19 cellular contexts compared by ENCODE assay signal in the genomic region with DNA sequence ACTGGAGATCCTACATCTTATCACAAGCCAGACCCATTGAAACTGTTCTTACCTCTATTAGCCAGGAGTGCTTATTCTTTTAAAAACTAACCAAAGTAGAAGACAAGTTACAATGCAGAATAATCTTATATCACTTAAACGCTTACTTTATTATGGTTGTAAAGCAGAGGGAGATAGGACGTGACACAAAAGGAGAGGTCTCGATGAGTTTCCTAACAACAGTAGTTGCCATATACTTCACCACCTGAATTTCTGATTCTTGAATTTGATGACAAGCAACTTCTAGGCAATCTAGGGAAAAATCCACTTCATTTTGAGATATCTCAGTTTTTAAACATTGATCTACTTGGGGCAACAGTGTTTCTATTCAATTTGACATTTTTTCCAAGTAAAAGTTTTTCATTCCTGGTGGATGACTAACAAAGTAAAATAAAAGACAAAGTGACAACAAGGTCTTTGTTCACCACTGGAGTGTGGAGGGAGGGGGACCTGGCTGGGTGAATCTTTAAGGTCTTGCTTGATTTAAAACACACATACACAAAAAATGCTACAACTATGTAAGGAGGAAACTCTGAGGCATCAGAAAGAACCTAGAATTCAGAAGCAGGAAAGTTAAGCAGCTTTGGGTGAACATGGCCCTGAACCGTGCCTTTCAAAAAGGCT.
DNase-seq lines count a peak whose midpoint lies in the region; ATAC-seq, FAIRE-seq and TF ChIP-seq lines count a peak whose summit lies in the region.
"Had no signal": no experiment of that assay in that cellular context is flagged by ENCODE, and none has a peak within 500 bp of the region (broad histone marks: within the 10 kb centered on the region; RNA-seq: fewer than 3 reads in every experiment).

No MANE protein-coding gene starts in this region.

- ATAC-seq in SK-N-SH treated with all-trans-retinoic acid at 6 μM for 48 hours (no peak), gastrocnemius medialis (no peak)
- ATAC-seq: T-helper 17 cell had no signal

- intact Hi-C loops in gastrocnemius medialis (cut with DNase I; ENCODE audit: low total_unique reads): no loop called here

- FAIRE-seq in astrocyte (lab: Jason Lieb, UNC) (peak; percentile 73), urothelium cell line (lab: Jason Lieb, UNC) (no peak)
- FAIRE-seq: RCC 7860 had no signal

- H3K79me2 ChIP-seq in SK-N-SH (ENCODE audit: insufficient read depth): no peaks in the 10 kb centered on the region
- no peaks in the 10 kb centered on the region for H3K79me2 ChIP-seq in astrocyte (ENCODE audit: insufficient read depth, low read length)

- H3K4me1 ChIP-seq in SK-N-SH (ENCODE audit: control insufficient read depth in 1 of 2, insufficient read depth in 2 of 2, low read depth in 1 of 2, low read length in 1 of 2) (peaks cover 0 to 6% of the 10 kb centered on the region in 2 experiments; a peak in 1 of 4 replicates), astrocyte (ENCODE audit: insufficient read depth, low read length) (peaks cover 15% of the 10 kb centered on the region), gastrocnemius medialis (peaks cover 5 to 7% of the 10 kb centered on the region in 2 donors)

- no peak for TF ChIP-seq POLR2A in gastrocnemius medialis (IDR thresholded peaks at IDR 0.05)

- peak overlapping the region; percentile 70 for H3K27ac Mint-ChIP-seq in astrocyte (ENCODE audit: unreplicated experiment)
- H3K27ac Mint-ChIP-seq: activated naive CD8-positive, alpha-beta T cell; neural progenitor cell; T-helper 17 cell had no signal

- POLR2A ChIA-PET in SK-N-SH (lab: Yijun Ruan, JAX): no interaction called here

- DNase-seq in SK-N-SH (no peak), astrocyte (ENCODE audit: low read depth) (peak; percentile 75), iris pigment epithelial cell (ENCODE audit: low read depth) (peak; percentile 35), urothelium cell line (ENCODE audit: low spot score) (peak; percentile 66), SK-N-DZ (ENCODE audit: low spot score) (no peak), gastrocnemius medialis (no peak)
- DNase-seq in activated naive CD4-positive, alpha-beta T cell (lab: John Stamatoyannopoulos, UW): no peak
- DNase-seq: NCI-H1694 treated with DMSO at 0.1 percent for 48 hours; NCI-H526; stimulated activated CD4-positive, alpha-beta T cell treated with anti-CD3 and anti-CD28 coated beads, Interleukin-4, amount 100 ng/mL, for 1 hour; T-helper 17 cell; transverse colon had no signal

- no peaks in the 10 kb centered on the region for H3K27me3 Mint-ChIP-seq in astrocyte (ENCODE audit: low read depth, unreplicated experiment)
- H3K27me3 Mint-ChIP-seq: activated naive CD8-positive, alpha-beta T cell; T-helper 17 cell had no signal

- no peak for TF ChIP-seq EP300 in SK-N-SH (IDR thresholded peaks at IDR 0.05; ENCODE audit: borderline replicate concordance in 1 of 2, low read depth in 1 of 2, low read length in 1 of 2)

- TF ChIP-seq RAD21 in SK-N-SH (IDR thresholded peaks at IDR 0.05; ENCODE audit: low read length): no peak

- CTCF ChIA-PET in SK-N-SH (lab: Yijun Ruan, JAX): no interaction called here

- H3K4me3 Mint-ChIP-seq in astrocyte (ENCODE audit: unreplicated experiment): no peak overlapping the region
- H3K4me3 Mint-ChIP-seq: activated naive CD8-positive, alpha-beta T cell; neural progenitor cell; T-helper 17 cell had no signal

- H3K36me3 Mint-ChIP-seq in astrocyte (ENCODE audit: low read depth, unreplicated experiment): no peaks in the 10 kb centered on the region

- no peaks in the 10 kb centered on the region for H3K9me3 Mint-ChIP-seq in astrocyte (ENCODE audit: unreplicated experiment)
- H3K9me3 Mint-ChIP-seq: neural progenitor cell had no signal

- no peak overlapping the region for H3K4me3 ChIP-seq in SK-N-SH (ENCODE audit: low read depth in 2 of 2, low read length in 1 of 2)
- H3K4me3 ChIP-seq in astrocyte (ENCODE audit: insufficient read depth, low read depth, low read length): no peak overlapping the region
- no peak overlapping the region for H3K4me3 ChIP-seq in gastrocnemius medialis
- H3K4me3 ChIP-seq: neural progenitor cell, right atrium auricular region, transverse colon had no signal

- H3K9ac ChIP-seq in SK-N-SH: no peak overlapping the region
- peak overlapping the region; percentile 47 for H3K9ac ChIP-seq in astrocyte (ENCODE audit: low read length)
- H3K9ac ChIP-seq: KMS-11, neural progenitor cell had no signal

- 30% methylated on average over 4 of the region's 4 CpGs for WGBS in SK-N-SH (ENCODE audit: low lambda C conversion rate)

- TF ChIP-seq CTCF in SK-N-SH (IDR thresholded peaks at IDR 0.05): no peak
- TF ChIP-seq CTCF in astrocyte (IDR thresholded peaks at IDR 0.05; ENCODE audit: insufficient read depth, low read depth, low read length): no peak
- no peak for TF ChIP-seq CTCF in gastrocnemius medialis (IDR thresholded peaks at IDR 0.05 in 4 of 5, conservative IDR thresholded peaks at IDR 0.05 in 1 of 5)

- H2AFZ ChIP-seq in SK-N-SH (ENCODE audit: low read depth) (no peak overlapping the region), astrocyte (ENCODE audit: low read depth, low read length) (no peak overlapping the region)
- H2AFZ ChIP-seq: neural progenitor cell had no signal

- in situ Hi-C loops in gastrocnemius medialis (cut with MboI; ENCODE audit: low sequenced_read_pairs in 4 of 4): no loop called here

- no peaks in the 10 kb centered on the region for H3K9me2 ChIP-seq in SK-N-SH

- H3K27ac ChIP-seq in SK-N-SH (ENCODE audit: low read depth in 2 of 2, low read length in 1 of 2) (no peak overlapping the region), astrocyte (ENCODE audit: low read depth, low read length) (peak overlapping the region; percentile 37), gastrocnemius medialis (no peak overlapping the region)
- H3K27ac ChIP-seq: 22Rv1, KMS-11, neural progenitor cell, right atrium auricular region, transverse colon had no signal

- H3K4me2 ChIP-seq in SK-N-SH (peak overlapping the region; percentile 9; the same call in 1 of the 2 replicates), astrocyte (ENCODE audit: low read length) (peak overlapping the region; percentile 70)
- H3K4me2 ChIP-seq: KMS-11, neural progenitor cell had no signal

- no peaks in the 10 kb centered on the region for H3F3A ChIP-seq in SK-N-SH (replicated peaks; ENCODE audit: insufficient read depth)

- H3K4me1 Mint-ChIP-seq in astrocyte (ENCODE audit: low read depth, unreplicated experiment): peaks cover 39% of the 10 kb centered on the region
- H3K4me1 Mint-ChIP-seq: T-helper 17 cell had no signal

- H3K36me3 ChIP-seq in SK-N-SH (replicated peaks in 1 of 2; ENCODE audit: control insufficient read depth in 1 of 2, insufficient read depth in 2 of 2, low read length in 1 of 2) (no peaks in the 10 kb centered on the region), astrocyte (ENCODE audit: insufficient read depth, low read length) (no peaks in the 10 kb centered on the region), gastrocnemius medialis (no peaks in the 10 kb centered on the region)
- H3K36me3 ChIP-seq: neural progenitor cell, right atrium auricular region, transverse colon had no signal

- H3K9me3 ChIP-seq in SK-N-SH: no peaks in the 10 kb centered on the region
- H3K9me3 ChIP-seq in astrocyte (ENCODE audit: insufficient read depth, low read depth, low read length): no peaks in the 10 kb centered on the region
- H3K9me3 ChIP-seq in gastrocnemius medialis: no peaks in the 10 kb centered on the region
- H3K9me3 ChIP-seq: right atrium auricular region, transverse colon had no signal

- H3K27me3 ChIP-seq in SK-N-SH (ENCODE audit: insufficient read depth) (peaks cover 22% of the 10 kb centered on the region; the same call in 1 of the 2 replicates), astrocyte (ENCODE audit: insufficient read depth, low read length) (no peaks in the 10 kb centered on the region), gastrocnemius medialis (no peaks in the 10 kb centered on the region)
- H3K27me3 ChIP-seq: neural progenitor cell, right atrium auricular region, transverse colon had no signal

- no peaks in the 10 kb centered on the region for H4K20me1 ChIP-seq in SK-N-SH (ENCODE audit: insufficient read depth)
- no peaks in the 10 kb centered on the region for H4K20me1 ChIP-seq in astrocyte (ENCODE audit: insufficient read depth, low read length)

TF ChIP-seq in SK-N-SH, 30 proteins besides CTCF, POLR2A, EP300 and RAD21 (continues in another document):
- TF ChIP-seq CHD2 (IDR thresholded peaks at IDR 0.05; ENCODE audit: low read length, partially characterized antibody): no peak
- TF ChIP-seq NRF1 (IDR thresholded peaks at IDR 0.05; ENCODE audit: low read depth, low read length): no peak
- no peak for TF ChIP-seq JUND (IDR thresholded peaks at IDR 0.05)
- TF ChIP-seq MXI1 (IDR thresholded peaks at IDR 0.05; ENCODE audit: low read depth, low read length): no peak
- TF ChIP-seq, protein P1, sequence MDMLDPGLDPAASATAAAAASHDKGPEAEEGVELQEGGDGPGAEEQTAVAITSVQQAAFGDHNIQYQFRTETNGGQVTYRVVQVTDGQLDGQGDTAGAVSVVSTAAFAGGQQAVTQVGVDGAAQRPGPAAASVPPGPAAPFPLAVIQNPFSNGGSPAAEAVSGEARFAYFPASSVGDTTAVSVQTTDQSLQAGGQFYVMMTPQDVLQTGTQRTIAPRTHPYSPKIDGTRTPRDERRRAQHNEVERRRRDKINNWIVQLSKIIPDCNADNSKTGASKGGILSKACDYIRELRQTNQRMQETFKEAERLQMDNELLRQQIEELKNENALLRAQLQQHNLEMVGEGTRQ (IDR thresholded peaks at IDR 0.05; ENCODE audit: borderline replicate concordance, low read depth, low read length): no peak
- TF ChIP-seq RCOR1 (IDR thresholded peaks at IDR 0.05; ENCODE audit: low read length): no peak

TF ChIP-seq in SK-N-SH treated with all-trans-retinoic acid at 6 μM for 48 hours, 23 proteins besides CTCF, POLR2A, EP300 and RAD21:
- TF ChIP-seq RARB (CRISPR knock-in tag; IDR thresholded peaks at IDR 0.05) (no peak), ZNF8 (CRISPR knock-in tag; IDR thresholded peaks at IDR 0.05) (no peak), OSR1 (CRISPR knock-in tag; IDR thresholded peaks at IDR 0.05) (no peak)

Comparison
In these comparisons a context has a peak if more than half of its experiments do, and no peak if none do; other contexts are left out.
1. DNase-seq: peak in astrocyte (single experiment), iris pigment epithelial cell (single experiment) and urothelium cell line (single experiment); none in SK-N-SH (single experiment), SK-N-DZ (single experiment), gastrocnemius medialis (0 of 2) and activated naive CD4-positive, alpha-beta T cell (0 of 4).